ENCODE assay signal across 8 cellular contexts in genomic region chr15:67840747-67841634, GRCh38. TPM values are rescaled to one million over a fixed set of nuclear protein-coding genes. Genes with fewer than 3 reads are reported as not detected.
A peak's percentile ranks its signal among the peaks of the same experiment; 100 is the strongest.
DNase-seq lines count a peak whose midpoint lies in the region; ATAC-seq, FAIRE-seq and TF ChIP-seq lines count a peak whose summit lies in the region.

No MANE protein-coding gene starts in this region.

- ATAC-seq in pancreas, result peak; percentile 13 to 37 (median 26)
- ATAC-seq in GM19452 (IDR thresholded peaks at IDR 0.05; ENCODE audit: unreplicated experiment), result no peak

- H3K9me3 Mint-ChIP-seq in activated CD4-positive, alpha-beta memory T cell treated with anti-CD3 and anti-CD28 coated beads for 36 hours, result no peaks in the 10 kb centered on the region

- POLR2A ChIA-PET in activated CD4-positive, alpha-beta memory T cell treated with anti-CD3 and anti-CD28 coated beads for 36 hours (lab: Charles Lee), result interaction anchor here (1.6 kb wide), 1 partner anchor 319 kb away, joined by 5 read pairs; no protein-coding TSS in a partner anchor

- H3K27ac Mint-ChIP-seq in activated CD4-positive, alpha-beta memory T cell treated with anti-CD3 and anti-CD28 coated beads for 36 hours, result peak overlapping the region; percentile 95

- H3K36me3 Mint-ChIP-seq in activated CD4-positive, alpha-beta memory T cell treated with anti-CD3 and anti-CD28 coated beads for 36 hours, result peaks cover 4% of the 10 kb centered on the region

- H3K27me3 Mint-ChIP-seq in activated CD4-positive, alpha-beta memory T cell treated with anti-CD3 and anti-CD28 coated beads for 36 hours, result peaks cover 10% of the 10 kb centered on the region

- intact Hi-C loops in activated CD4-positive, alpha-beta memory T cell treated with anti-CD3 and anti-CD28 coated beads for 36 hours (cut with micrococcal nuclease), result loop anchor here (1.0 to 5.0 kb wide), 3 partner anchors 214 to 320 kb away; partner anchors contain the start of genes C15orf61, MAP2K5 and PIAS1
- intact Hi-C loops in pancreas (cut with DNase I), result no loop called here

- peaks cover 29% of the 10 kb centered on the region for H3K4me1 Mint-ChIP-seq in activated CD4-positive, alpha-beta memory T cell treated with anti-CD3 and anti-CD28 coated beads for 36 hours (ENCODE audit: low read depth)

- peaks cover 0 to 14% (median 4%) of the 10 kb centered on the region in 3 donors for H3K4me1 ChIP-seq in pancreas

- FAIRE-seq in pancreas (lab: Jason Lieb, UNC), result no peak

- no peaks in the 10 kb centered on the region for H3K36me3 ChIP-seq in pancreas

- H3K27me3 ChIP-seq in pancreas, result no peaks in the 10 kb centered on the region

- CTCF ChIA-PET in activated CD4-positive, alpha-beta memory T cell treated with anti-CD3 and anti-CD28 coated beads for 36 hours (lab: Charles Lee), result interaction anchor here (0.6 to 1.6 kb wide), 4 partner anchors 120 to 384 kb away, joined by 3 to 8 read pairs (median 5); partner anchors contain the start of gene MAP2K5

- peak overlapping the region; percentile 88 for H3K4me3 Mint-ChIP-seq in activated CD4-positive, alpha-beta memory T cell treated with anti-CD3 and anti-CD28 coated beads for 36 hours

- H3K4me3 ChIP-seq in Jurkat, Clone E6-1 (ENCODE audit: low read length), result peak overlapping the region; percentile 83
- peak overlapping the region; percentile 82 to 95 (median 93) for H3K4me3 ChIP-seq in pancreas

- no peak for TF ChIP-seq CTCF in pancreas (IDR thresholded peaks at IDR 0.05)

- H3K27ac ChIP-seq in pancreas, result peak overlapping the region; percentile 91 to 99 (median 96)

- H3K9me3 ChIP-seq in pancreas, result no peaks in the 10 kb centered on the region

- DNase-seq in Daoy (ENCODE audit: low read depth), result peak; percentile 31
- no peak for DNase-seq in Jurkat, Clone E6-1 (ENCODE audit: low read depth, low spot score)
- no peak for DNase-seq in activated CD4-positive, alpha-beta memory T cell treated with anti-CD3 and anti-CD28 coated beads for 36 hours
- DNase-seq in glomerular visceral epithelial cell (ENCODE audit: extremely low spot score), result peak; percentile 45
- peak in 4 of 6 donors; percentile 31 to 77 (median 54) for DNase-seq in pancreas
- no peak for DNase-seq in GOT3 (lab: John Stamatoyannopoulos, UW)
- DNase-seq in middle frontal gyrus (ENCODE audit: extremely low spot score, low spot score), result no peak

- WGBS in pancreas, 2 donors, result 5 to 9% methylated on average over 20 of the region's 20 CpGs

RNA-seq across cellular contexts. Expression of gene RNU6-1, which starts 1.1 kb away (rescaled TPM):
- not detected in 2 replicates for total RNA-seq in Daoy (2014; rRNA removed; shearing (Covaris generic))
- not detected for polyA plus RNA-seq in Jurkat, Clone E6-1 (2012; ENCODE audit: insufficient read depth, insufficient read length)
- not detected for total RNA-seq in activated CD4-positive, alpha-beta memory T cell treated with anti-CD3 and anti-CD28 coated beads for 36 hours
- total RNA-seq in pancreas, result not detected
- polyA plus RNA-seq in pancreas, result not detected

RNA-seq across cellular contexts. Expression of gene SKOR1, which starts 15.7 kb away (rescaled TPM):
- not detected in 2 replicates for total RNA-seq in Daoy (2014; rRNA removed; shearing (Covaris generic))
- polyA plus RNA-seq in Jurkat, Clone E6-1 (2012; ENCODE audit: insufficient read depth, insufficient read length), result not detected
- under 1 TPM; 0.12 TPM for total RNA-seq in activated CD4-positive, alpha-beta memory T cell treated with anti-CD3 and anti-CD28 coated beads for 36 hours
- under 1 TPM; 0.09 to 0.47 (median 0.33) TPM for total RNA-seq in pancreas
- polyA plus RNA-seq in pancreas, result under 1 TPM; 0.30 to 0.54 TPM

Comparison
In these comparisons a context has a peak if more than half of its experiments do, and no peak if none do; other contexts are left out.
1. DNase-seq: peak in Daoy (single experiment), glomerular visceral epithelial cell (single experiment) and pancreas (4 of 6); none in Jurkat, Clone E6-1 (single experiment), activated CD4-positive, alpha-beta memory T cell treated with anti-CD3 and anti-CD28 coated beads for 36 hours (single experiment), GOT3 (single experiment) and middle frontal gyrus (single experiment).